ENCODE assay signal across 8 cellular contexts in the genomic region with DNA sequence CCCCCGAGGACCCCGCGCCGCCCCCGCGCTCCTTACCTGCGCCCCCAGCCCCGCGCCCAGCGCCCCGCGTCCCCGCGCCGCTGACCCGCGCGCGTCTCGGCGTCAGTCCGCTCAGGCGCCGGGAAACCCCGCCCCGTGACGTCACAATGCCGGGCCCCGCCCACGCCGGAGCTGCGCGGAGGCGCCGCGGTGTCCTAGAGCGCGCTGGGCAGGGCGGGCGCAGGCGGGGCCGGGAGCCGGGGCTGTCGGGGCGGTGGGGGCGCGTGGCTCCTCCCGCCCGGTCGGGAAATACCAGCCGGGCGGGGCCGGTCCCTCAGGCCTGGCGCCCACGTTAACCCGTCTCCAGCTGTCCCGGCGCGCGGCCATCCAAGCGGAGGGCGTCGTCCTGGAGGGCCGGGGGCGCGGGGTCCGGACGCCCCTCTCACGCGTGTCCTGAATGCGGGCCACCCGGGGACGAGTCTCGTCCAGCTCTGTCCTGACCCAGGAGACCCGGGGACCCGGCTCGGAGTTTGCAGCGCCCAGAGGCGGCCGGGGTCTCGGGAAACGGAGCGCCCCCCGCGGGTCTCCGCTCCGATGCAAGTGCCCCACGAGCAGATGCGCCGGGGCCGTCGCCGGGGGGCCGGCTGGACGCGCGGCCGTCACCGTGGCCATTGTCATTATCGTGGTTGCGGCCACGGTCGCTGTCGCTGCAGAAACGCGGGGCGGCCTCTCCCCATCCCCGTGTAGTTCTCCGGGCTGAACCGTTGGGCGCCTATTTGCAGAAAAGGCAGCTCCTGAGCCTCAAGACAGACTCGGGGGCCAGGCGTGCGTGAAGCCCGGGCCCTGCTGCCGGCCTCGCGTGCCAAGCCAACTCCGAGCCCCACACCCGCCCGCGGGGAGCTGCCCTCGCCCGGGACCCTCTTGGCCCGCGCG. TPM values are rescaled to one million over a fixed set of nuclear protein-coding genes. Genes with fewer than 3 reads are reported as not detected.
DNase-seq lines count a peak whose midpoint lies in the region; ATAC-seq and TF ChIP-seq lines count a peak whose summit lies in the region.

A gene (minus strand): TSS at position 109 of the 912 bp plus-strand sequence. CDS start 727 bp downstream, outside the sequence.

- DNase-seq in A673 (ENCODE audit: low spot score) (peak; percentile 88), NCI-H510A (lab: John Stamatoyannopoulos, UW) (peak; percentile 66), dermis blood vessel endothelial cell (peak; percentile 92)
- peak; percentile 96 for DNase-seq in activated CD4-positive, alpha-beta T cell treated with anti-CD3 and anti-CD28 coated beads, Interleukin-2, amount 50 U/mL, for 1 hour
- peak; percentile 94 for DNase-seq in stimulated activated CD4-positive, alpha-beta T cell treated with anti-CD3 and anti-CD28 coated beads, Interleukin-4, amount 100 ng/mL, for 24 hours

- peaks cover 6% of the 10 kb centered on the region for H3K36me3 ChIP-seq in A673 (ENCODE audit: insufficient read depth, low read length, poor library complexity, severe bottlenecking)
- H3K36me3 ChIP-seq in liver (ENCODE audit: control insufficient read depth in 4 of 4, insufficient read depth in 3 of 4, low read depth in 1 of 4, low read length in 3 of 4): peaks cover 0 to 3% (median 0%) of the 10 kb centered on the region in 4 donors

- intact Hi-C loops in A673 (cut with micrococcal nuclease; ENCODE audit: unreplicated experiment): loop anchor here (5.0 to 10.0 kb wide), 2 partner anchors 80 to 157 kb away; a partner anchor contains a TSS

- peak; percentile 86 for ATAC-seq in HG03097 (IDR thresholded peaks at IDR 0.05; ENCODE audit: low FRiP score, unreplicated experiment)

- H3K27ac ChIP-seq in A673 (ENCODE audit: low read depth, low read length, poor library complexity, severe bottlenecking) (peak within 1 kb of the TSS; percentile 80), liver (ENCODE audit: low read depth in 1 of 2, low read length in 2 of 2) (peak within 1 kb of the TSS; percentile 91)

- TF ChIP-seq RAD21 in liver (IDR thresholded peaks at IDR 0.05): no peak

- H3K9ac ChIP-seq in liver (ENCODE audit: low read depth in 1 of 2, low read length in 2 of 2): peak within 1 kb of the TSS; percentile 88 to 95

- TF ChIP-seq POLR2A in GM18526 (IDR thresholded peaks at IDR 0.05; ENCODE audit: extremely low read depth, insufficient read length): peak; percentile 75

- CTCF ChIA-PET in A673 (lab: Charles Lee): interaction anchor here (0.6 kb wide), 1 partner anchor 160 kb away, joined by 3 read pairs; no protein-coding TSS in a partner anchor

- POLR2A ChIA-PET in A673 (lab: Charles Lee; ENCODE audit: low non-redundant PET): no interaction called here

- TF ChIP-seq CTCF in A673 (conservative IDR thresholded peaks at IDR 0.05; ENCODE audit: low read depth, low read length) (no peak), liver (IDR thresholded peaks at IDR 0.05; ENCODE audit: low read depth, low read length, missing input control) (no peak)

- H3K4me3 ChIP-seq in A673 (ENCODE audit: low read depth, low read length, poor library complexity, severe bottlenecking) (peak within 1 kb of the TSS; percentile 93), liver (ENCODE audit: low read depth in 1 of 3, low read length in 3 of 3) (peak within 1 kb of the TSS; percentile 90 to 96 (median 92))

- H3K27me3 ChIP-seq in A673 (replicated peaks; ENCODE audit: insufficient read depth, low read depth, low read length, poor library complexity): no peaks in the 10 kb centered on the region
- no peaks in the 10 kb centered on the region for H3K27me3 ChIP-seq in liver (ENCODE audit: control insufficient read depth in 4 of 4, insufficient read depth in 4 of 4, low read length in 3 of 4)

- peaks cover 10% of the 10 kb centered on the region for H3K4me1 ChIP-seq in A673 (ENCODE audit: insufficient read depth, low read length, poor library complexity, severe bottlenecking)
- H3K4me1 ChIP-seq in liver (ENCODE audit: control insufficient read depth in 4 of 4, insufficient read depth in 4 of 4, low read length in 3 of 4): peaks cover 11 to 41% (median 33%) of the 10 kb centered on the region in 4 donors

- no TSS peak for BruUV-seq in A673 (replicated peaks; lab: Mats Ljungman, UMichigan)

- WGBS in liver: under 1% methylated on average over 127 of the region's 127 CpGs

- H3K9me3 ChIP-seq in A673 (ENCODE audit: low read depth, low read length, poor library complexity, severe bottlenecking) (no peaks in the 10 kb centered on the region), liver (ENCODE audit: control insufficient read depth in 4 of 4, low read length in 3 of 4) (no peaks in the 10 kb centered on the region)

TF ChIP-seq in liver, 16 proteins besides CTCF, POLR2A, EP300 and RAD21:
- TF ChIP-seq NR2F2 (IDR thresholded peaks at IDR 0.05) (no peak), YY1 (IDR thresholded peaks at IDR 0.05) (no peak), SP1 (IDR thresholded peaks at IDR 0.05) (no peak), HNF4G (IDR thresholded peaks at IDR 0.05) (no peak), TAF1 (conservative IDR thresholded peaks at IDR 0.05) (no peak), GABPA (IDR thresholded peaks at IDR 0.05 in 1 of 2, conservative IDR thresholded peaks at IDR 0.05 in 1 of 2) (no peak), FOXA1 (IDR thresholded peaks at IDR 0.05) (no peak), RXRA (IDR thresholded peaks at IDR 0.05) (no peak), JUND (IDR thresholded peaks at IDR 0.05) (no peak), HNF4A (conservative IDR thresholded peaks at IDR 0.05) (no peak), FOXA2 (IDR thresholded peaks at IDR 0.05) (no peak)
- TF ChIP-seq, protein P1, sequence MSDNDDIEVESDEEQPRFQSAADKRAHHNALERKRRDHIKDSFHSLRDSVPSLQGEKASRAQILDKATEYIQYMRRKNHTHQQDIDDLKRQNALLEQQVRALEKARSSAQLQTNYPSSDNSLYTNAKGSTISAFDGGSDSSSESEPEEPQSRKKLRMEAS (IDR thresholded peaks at IDR 0.05): no peak
- TF ChIP-seq, protein P2, sequence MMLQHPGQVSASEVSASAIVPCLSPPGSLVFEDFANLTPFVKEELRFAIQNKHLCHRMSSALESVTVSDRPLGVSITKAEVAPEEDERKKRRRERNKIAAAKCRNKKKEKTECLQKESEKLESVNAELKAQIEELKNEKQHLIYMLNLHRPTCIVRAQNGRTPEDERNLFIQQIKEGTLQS (IDR thresholded peaks at IDR 0.05): no peak
- TF ChIP-seq, protein P3, sequence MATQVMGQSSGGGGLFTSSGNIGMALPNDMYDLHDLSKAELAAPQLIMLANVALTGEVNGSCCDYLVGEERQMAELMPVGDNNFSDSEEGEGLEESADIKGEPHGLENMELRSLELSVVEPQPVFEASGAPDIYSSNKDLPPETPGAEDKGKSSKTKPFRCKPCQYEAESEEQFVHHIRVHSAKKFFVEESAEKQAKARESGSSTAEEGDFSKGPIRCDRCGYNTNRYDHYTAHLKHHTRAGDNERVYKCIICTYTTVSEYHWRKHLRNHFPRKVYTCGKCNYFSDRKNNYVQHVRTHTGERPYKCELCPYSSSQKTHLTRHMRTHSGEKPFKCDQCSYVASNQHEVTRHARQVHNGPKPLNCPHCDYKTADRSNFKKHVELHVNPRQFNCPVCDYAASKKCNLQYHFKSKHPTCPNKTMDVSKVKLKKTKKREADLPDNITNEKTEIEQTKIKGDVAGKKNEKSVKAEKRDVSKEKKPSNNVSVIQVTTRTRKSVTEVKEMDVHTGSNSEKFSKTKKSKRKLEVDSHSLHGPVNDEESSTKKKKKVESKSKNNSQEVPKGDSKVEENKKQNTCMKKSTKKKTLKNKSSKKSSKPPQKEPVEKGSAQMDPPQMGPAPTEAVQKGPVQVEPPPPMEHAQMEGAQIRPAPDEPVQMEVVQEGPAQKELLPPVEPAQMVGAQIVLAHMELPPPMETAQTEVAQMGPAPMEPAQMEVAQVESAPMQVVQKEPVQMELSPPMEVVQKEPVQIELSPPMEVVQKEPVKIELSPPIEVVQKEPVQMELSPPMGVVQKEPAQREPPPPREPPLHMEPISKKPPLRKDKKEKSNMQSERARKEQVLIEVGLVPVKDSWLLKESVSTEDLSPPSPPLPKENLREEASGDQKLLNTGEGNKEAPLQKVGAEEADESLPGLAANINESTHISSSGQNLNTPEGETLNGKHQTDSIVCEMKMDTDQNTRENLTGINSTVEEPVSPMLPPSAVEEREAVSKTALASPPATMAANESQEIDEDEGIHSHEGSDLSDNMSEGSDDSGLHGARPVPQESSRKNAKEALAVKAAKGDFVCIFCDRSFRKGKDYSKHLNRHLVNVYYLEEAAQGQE (IDR thresholded peaks at IDR 0.05): no peak
- TF ChIP-seq, protein P4, sequence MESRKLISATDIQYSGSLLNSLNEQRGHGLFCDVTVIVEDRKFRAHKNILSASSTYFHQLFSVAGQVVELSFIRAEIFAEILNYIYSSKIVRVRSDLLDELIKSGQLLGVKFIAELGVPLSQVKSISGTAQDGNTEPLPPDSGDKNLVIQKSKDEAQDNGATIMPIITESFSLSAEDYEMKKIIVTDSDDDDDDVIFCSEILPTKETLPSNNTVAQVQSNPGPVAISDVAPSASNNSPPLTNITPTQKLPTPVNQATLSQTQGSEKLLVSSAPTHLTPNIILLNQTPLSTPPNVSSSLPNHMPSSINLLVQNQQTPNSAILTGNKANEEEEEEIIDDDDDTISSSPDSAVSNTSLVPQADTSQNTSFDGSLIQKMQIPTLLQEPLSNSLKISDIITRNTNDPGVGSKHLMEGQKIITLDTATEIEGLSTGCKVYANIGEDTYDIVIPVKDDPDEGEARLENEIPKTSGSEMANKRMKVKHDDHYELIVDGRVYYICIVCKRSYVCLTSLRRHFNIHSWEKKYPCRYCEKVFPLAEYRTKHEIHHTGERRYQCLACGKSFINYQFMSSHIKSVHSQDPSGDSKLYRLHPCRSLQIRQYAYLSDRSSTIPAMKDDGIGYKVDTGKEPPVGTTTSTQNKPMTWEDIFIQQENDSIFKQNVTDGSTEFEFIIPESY (IDR thresholded peaks at IDR 0.05): no peak

RNA-seq across cellular contexts. Expression of the gene that starts here (rescaled TPM):
- 28.0 and 34.9 TPM in 2 replicates for total RNA-seq in A673 (2021)
- total RNA-seq in dermis blood vessel endothelial cell: 54.4 and 65.5 TPM in 2 replicates
- 10 to 100 TPM; 47.8 to 86.4 TPM for total RNA-seq in liver
- polyA plus RNA-seq in liver: 100 to 1,000 TPM in 1 of 2 donors, 10 to 100 TPM in 1; 49.3 to 107 TPM

Comparison
In these comparisons a context has a peak if more than half of its experiments do, and no peak if none do; other contexts are left out.
1. Peak in every context shown above with its lines: DNase-seq, ATAC-seq, H3K4me3 ChIP-seq and H3K27ac ChIP-seq.